Comparison of ENCODE assay signal across 1 cellular context in the genomic region with DNA sequence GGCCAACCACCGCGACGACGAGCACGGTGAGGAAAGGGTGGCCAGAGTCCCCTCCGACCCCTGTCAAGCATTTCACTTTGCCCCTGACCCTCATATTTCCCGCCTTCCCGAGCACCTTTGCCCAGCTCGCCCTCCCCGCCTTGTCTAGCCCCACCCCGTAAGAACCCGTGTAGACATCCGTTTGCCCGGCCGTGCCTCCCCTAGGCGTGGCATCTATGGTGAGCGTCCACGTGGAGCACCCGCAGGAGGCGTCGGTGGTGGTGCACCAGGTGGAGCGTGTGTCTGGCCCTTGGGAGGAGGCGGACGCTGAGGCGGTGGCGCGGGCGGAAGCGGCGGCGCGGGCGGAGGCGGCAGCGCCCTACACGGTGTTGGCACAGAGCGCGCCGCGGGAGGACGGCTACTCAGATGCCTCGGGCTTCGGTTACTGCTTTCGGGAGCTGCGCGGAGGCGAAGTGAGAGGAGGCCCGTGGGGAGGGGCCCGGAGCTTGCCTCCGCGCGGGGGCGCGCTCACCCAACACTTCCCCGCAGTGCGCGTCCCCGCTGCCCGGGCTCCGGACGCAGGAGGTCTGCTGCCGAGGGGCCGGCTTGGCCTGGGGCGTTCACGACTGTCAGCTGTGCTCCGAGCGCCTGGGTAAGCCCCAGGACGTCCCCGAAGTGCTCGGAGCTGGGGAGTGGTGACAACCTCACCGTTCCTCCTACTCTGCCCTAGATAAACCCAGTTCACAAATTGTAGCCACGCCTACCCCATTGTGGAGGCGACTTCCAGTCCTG.
TF ChIP-seq lines count a peak whose summit lies in the region.

No MANE protein-coding gene starts in this region.

TF ChIP-seq in K562, 482 proteins besides CTCF, POLR2A, EP300 and RAD21 (continued from another document):
- TF ChIP-seq, protein P1, sequence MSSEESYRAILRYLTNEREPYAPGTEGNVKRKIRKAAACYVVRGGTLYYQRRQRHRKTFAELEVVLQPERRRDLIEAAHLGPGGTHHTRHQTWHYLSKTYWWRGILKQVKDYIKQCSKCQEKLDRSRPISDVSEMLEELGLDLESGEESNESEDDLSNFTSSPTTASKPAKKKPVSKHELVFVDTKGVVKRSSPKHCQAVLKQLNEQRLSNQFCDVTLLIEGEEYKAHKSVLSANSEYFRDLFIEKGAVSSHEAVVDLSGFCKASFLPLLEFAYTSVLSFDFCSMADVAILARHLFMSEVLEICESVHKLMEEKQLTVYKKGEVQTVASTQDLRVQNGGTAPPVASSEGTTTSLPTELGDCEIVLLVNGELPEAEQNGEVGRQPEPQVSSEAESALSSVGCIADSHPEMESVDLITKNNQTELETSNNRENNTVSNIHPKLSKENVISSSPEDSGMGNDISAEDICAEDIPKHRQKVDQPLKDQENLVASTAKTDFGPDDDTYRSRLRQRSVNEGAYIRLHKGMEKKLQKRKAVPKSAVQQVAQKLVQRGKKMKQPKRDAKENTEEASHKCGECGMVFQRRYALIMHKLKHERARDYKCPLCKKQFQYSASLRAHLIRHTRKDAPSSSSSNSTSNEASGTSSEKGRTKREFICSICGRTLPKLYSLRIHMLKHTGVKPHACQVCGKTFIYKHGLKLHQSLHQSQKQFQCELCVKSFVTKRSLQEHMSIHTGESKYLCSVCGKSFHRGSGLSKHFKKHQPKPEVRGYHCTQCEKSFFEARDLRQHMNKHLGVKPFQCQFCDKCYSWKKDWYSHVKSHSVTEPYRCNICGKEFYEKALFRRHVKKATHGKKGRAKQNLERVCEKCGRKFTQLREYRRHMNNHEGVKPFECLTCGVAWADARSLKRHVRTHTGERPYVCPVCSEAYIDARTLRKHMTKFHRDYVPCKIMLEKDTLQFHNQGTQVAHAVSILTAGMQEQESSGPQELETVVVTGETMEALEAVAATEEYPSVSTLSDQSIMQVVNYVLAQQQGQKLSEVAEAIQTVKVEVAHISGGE (CRISPR knock-in tag; IDR thresholded peaks at IDR 0.05): peak in 1 of 3 experiments; percentile 56; a peak in 1 of 6 replicates
- TF ChIP-seq, protein P2, sequence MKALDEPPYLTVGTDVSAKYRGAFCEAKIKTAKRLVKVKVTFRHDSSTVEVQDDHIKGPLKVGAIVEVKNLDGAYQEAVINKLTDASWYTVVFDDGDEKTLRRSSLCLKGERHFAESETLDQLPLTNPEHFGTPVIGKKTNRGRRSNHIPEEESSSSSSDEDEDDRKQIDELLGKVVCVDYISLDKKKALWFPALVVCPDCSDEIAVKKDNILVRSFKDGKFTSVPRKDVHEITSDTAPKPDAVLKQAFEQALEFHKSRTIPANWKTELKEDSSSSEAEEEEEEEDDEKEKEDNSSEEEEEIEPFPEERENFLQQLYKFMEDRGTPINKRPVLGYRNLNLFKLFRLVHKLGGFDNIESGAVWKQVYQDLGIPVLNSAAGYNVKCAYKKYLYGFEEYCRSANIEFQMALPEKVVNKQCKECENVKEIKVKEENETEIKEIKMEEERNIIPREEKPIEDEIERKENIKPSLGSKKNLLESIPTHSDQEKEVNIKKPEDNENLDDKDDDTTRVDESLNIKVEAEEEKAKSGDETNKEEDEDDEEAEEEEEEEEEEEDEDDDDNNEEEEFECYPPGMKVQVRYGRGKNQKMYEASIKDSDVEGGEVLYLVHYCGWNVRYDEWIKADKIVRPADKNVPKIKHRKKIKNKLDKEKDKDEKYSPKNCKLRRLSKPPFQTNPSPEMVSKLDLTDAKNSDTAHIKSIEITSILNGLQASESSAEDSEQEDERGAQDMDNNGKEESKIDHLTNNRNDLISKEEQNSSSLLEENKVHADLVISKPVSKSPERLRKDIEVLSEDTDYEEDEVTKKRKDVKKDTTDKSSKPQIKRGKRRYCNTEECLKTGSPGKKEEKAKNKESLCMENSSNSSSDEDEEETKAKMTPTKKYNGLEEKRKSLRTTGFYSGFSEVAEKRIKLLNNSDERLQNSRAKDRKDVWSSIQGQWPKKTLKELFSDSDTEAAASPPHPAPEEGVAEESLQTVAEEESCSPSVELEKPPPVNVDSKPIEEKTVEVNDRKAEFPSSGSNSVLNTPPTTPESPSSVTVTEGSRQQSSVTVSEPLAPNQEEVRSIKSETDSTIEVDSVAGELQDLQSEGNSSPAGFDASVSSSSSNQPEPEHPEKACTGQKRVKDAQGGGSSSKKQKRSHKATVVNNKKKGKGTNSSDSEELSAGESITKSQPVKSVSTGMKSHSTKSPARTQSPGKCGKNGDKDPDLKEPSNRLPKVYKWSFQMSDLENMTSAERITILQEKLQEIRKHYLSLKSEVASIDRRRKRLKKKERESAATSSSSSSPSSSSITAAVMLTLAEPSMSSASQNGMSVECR (CRISPR knock-in tag; IDR thresholded peaks at IDR 0.05): 0 out of 2 replicates have a peak, but pooled peaks have one; percentile 42
- TF ChIP-seq SP1 (CRISPR knock-in tag; IDR thresholded peaks at IDR 0.05) (peak; percentile 53), GATAD2A (IDR thresholded peaks at IDR 0.05) (0 out of 2 replicates have a peak, but pooled peaks have one; percentile 29), U2AF1 (optimal IDR thresholded peaks at IDR 0.05; ENCODE audit: low read depth, low read length) (peak; percentile 45), POLR2AphosphoS5 (IDR thresholded peaks at IDR 0.05; ENCODE audit: control insufficient read depth, insufficient read depth, low read depth, low read length) (0 out of 2 replicates have a peak, but pooled peaks have one; percentile 18), MEIS2 (IDR thresholded peaks at IDR 0.05; ENCODE audit: partially characterized antibody) (peak; percentile 5), ZBTB34 (CRISPR knock-in tag; IDR thresholded peaks at IDR 0.05) (no peak)
- TF ChIP-seq, protein P3, sequence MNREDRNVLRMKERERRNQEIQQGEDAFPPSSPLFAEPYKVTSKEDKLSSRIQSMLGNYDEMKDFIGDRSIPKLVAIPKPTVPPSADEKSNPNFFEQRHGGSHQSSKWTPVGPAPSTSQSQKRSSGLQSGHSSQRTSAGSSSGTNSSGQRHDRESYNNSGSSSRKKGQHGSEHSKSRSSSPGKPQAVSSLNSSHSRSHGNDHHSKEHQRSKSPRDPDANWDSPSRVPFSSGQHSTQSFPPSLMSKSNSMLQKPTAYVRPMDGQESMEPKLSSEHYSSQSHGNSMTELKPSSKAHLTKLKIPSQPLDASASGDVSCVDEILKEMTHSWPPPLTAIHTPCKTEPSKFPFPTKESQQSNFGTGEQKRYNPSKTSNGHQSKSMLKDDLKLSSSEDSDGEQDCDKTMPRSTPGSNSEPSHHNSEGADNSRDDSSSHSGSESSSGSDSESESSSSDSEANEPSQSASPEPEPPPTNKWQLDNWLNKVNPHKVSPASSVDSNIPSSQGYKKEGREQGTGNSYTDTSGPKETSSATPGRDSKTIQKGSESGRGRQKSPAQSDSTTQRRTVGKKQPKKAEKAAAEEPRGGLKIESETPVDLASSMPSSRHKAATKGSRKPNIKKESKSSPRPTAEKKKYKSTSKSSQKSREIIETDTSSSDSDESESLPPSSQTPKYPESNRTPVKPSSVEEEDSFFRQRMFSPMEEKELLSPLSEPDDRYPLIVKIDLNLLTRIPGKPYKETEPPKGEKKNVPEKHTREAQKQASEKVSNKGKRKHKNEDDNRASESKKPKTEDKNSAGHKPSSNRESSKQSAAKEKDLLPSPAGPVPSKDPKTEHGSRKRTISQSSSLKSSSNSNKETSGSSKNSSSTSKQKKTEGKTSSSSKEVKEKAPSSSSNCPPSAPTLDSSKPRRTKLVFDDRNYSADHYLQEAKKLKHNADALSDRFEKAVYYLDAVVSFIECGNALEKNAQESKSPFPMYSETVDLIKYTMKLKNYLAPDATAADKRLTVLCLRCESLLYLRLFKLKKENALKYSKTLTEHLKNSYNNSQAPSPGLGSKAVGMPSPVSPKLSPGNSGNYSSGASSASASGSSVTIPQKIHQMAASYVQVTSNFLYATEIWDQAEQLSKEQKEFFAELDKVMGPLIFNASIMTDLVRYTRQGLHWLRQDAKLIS (CRISPR knock-in tag; IDR thresholded peaks at IDR 0.05): peak; percentile 21; the same call in 1 of the 2 replicates
- TF ChIP-seq, protein P4, sequence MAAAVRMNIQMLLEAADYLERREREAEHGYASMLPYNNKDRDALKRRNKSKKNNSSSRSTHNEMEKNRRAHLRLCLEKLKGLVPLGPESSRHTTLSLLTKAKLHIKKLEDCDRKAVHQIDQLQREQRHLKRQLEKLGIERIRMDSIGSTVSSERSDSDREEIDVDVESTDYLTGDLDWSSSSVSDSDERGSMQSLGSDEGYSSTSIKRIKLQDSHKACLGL (CRISPR knock-in tag; IDR thresholded peaks at IDR 0.05; ENCODE audit: borderline replicate concordance, poor library complexity, severe bottlenecking): no peak
